Comparison of ENCODE assay signal across 8 cellular contexts in the genomic region with DNA sequence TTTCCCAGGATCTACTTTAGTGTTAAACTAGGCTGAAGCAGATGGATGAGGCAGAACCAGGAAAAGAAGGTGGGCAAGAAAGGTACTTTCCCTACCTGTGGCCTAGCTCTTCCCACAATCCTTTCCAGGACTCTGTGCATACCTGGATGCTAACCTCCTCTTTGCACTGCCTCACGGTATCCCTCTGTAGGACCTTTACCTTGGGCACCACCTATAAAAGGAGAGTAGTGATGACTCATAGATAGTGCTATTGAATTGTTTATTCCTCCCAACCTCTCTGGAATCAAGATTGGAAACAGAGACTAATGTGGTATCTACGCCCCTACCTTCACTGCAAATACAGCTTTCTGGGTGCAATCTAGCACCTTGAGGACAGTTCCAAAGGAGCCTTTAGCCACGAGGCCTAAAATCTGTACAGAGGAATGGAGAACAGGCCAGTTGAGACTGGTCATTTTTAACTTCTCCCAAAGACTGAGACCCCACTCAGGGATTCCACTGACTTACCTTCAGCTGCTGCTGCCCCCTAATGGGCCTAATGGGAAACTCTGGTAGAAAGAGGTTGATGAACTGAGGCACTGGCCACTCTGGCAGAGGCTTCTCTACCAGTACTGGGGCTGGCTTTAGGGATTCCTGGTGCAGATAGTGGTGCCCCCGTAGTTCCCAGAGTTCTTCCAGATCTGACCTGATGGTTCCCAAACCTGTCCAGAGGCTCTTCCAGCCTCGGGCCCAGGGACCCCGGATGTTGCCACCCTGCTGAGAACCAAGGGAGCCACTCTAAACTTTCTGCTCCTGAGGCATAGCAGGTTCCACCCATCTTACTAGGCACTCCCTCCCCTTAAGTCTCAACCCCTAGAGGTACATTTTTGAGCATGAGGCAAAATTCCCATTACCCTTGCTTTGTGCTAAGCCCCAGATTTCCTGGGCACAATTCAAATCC. TPM values are rescaled to one million over a fixed set of nuclear protein-coding genes. Genes with fewer than 3 reads are reported as not detected.
A peak's percentile ranks its signal among the peaks of the same experiment; 100 is the strongest.
DNase-seq lines count a peak whose midpoint lies in the region; ATAC-seq and TF ChIP-seq lines count a peak whose summit lies in the region.

No MANE protein-coding gene starts in this region.

- ATAC-seq in GM21576 (IDR thresholded peaks at IDR 0.05; ENCODE audit: unreplicated experiment), result no peak

- DNase-seq in HCEC 1CT (peak; percentile 23), dermis blood vessel endothelial cell (peak; percentile 67), lung microvascular endothelial cell (ENCODE audit: low read depth in 2 of 2) (peak; percentile 50 to 68), transverse colon (peak; percentile 21), cerebellar nuclear complex (lab: John Stamatoyannopoulos, UW) (no peak)

- intact Hi-C loops in transverse colon (cut with DNase I; ENCODE audit: low total_unique reads), result loop anchor here (5.0 kb wide), 1 partner anchor 121 kb away; no protein-coding TSS in a partner anchor

- no peaks in the 10 kb centered on the region for H3K27me3 ChIP-seq in transverse colon

- TF ChIP-seq EP300 in transverse colon (IDR thresholded peaks at IDR 0.05; ENCODE audit: low read depth), result no peak

- H3K27ac ChIP-seq in C4-2B (no peak overlapping the region), transverse colon (no peak overlapping the region)

- H3K4me3 ChIP-seq in WI38 (ENCODE audit: low read depth, low read length), result no peak overlapping the region
- H3K4me3 ChIP-seq in transverse colon, result no peak overlapping the region

- WGBS in transverse colon (ENCODE audit: low coverage in 1 of 2), 2 donors, result 82% methylated on average over 6 of the region's 6 CpGs; no CpG with 5 or more reads in 1 of the 2 donors

- in situ Hi-C loops in transverse colon (cut with MboI; ENCODE audit: low pct_ligation_motif_present in 1 of 4, low pct_unique_long_range_greater_than_20kb in 1 of 4, low sequenced_read_pairs in 3 of 4), result loop anchor here in 2 of 4 donors (10.0 kb wide), 1 partner anchor 118 kb away; no protein-coding TSS in a partner anchor

- peaks cover 0 to 41% (median 17%) of the 10 kb centered on the region in 4 donors for H3K36me3 ChIP-seq in transverse colon

- no peak for TF ChIP-seq POLR2A in transverse colon (IDR thresholded peaks at IDR 0.05)

- H3K4me1 ChIP-seq in transverse colon, result peaks cover 0 to 3% (median 0%) of the 10 kb centered on the region in 4 donors

- peak; percentile 76 for TF ChIP-seq CTCF in C4-2B (conservative IDR thresholded peaks at IDR 0.05)
- TF ChIP-seq CTCF in WI38 (IDR thresholded peaks at IDR 0.05; ENCODE audit: low read depth, low read length), result peak; percentile 72
- TF ChIP-seq CTCF in transverse colon (IDR thresholded peaks at IDR 0.05), result peak; percentile 52 to 61 (median 56)

- no peaks in the 10 kb centered on the region for H3K9me3 ChIP-seq in transverse colon

RNA-seq across cellular contexts. Expression of a gene that starts 0.8 kb away (rescaled TPM):
- total RNA-seq in dermis blood vessel endothelial cell (4.7 and 8.3 TPM in 2 replicates), lung microvascular endothelial cell (2.2 and 3.2 TPM in 2 replicates), transverse colon (10 to 100 TPM in 3 of 4 donors, 1 to 10 TPM in 1; 8.3 to 70.8 (median 22.1) TPM)

RNA-seq across cellular contexts. Expression of a gene that starts 14.4 kb away (rescaled TPM):
- total RNA-seq in dermis blood vessel endothelial cell, result 10.6 and 47.7 TPM in 2 replicates
- 6.2 and 12.4 TPM in 2 replicates for total RNA-seq in lung microvascular endothelial cell
- total RNA-seq in transverse colon, result 10 to 100 TPM in 3 of 4 donors, 1 to 10 TPM in 1; 8.9 to 21.5 (median 13.6) TPM

RNA-seq across cellular contexts. Expression of a gene that starts 31.8 kb away (rescaled TPM):
- 163 and 213 TPM in 2 replicates for total RNA-seq in dermis blood vessel endothelial cell
- 107 and 151 TPM in 2 replicates for total RNA-seq in lung microvascular endothelial cell
- 100 to 1,000 TPM; 117 to 120 (median 118) TPM for total RNA-seq in transverse colon

RNA-seq across cellular contexts. Expression of a gene that starts 36.5 kb away (rescaled TPM):
- 23.5 and 29.9 TPM in 2 replicates for total RNA-seq in dermis blood vessel endothelial cell
- total RNA-seq in lung microvascular endothelial cell, result 26.2 and 32.7 TPM in 2 replicates
- 10 to 100 TPM in 2 of 4 donors, 1 to 10 TPM in 2; 3.0 to 46.1 (median 18.7) TPM for total RNA-seq in transverse colon

RNA-seq across cellular contexts. Expression of a gene that starts 41.9 kb away (rescaled TPM):
- total RNA-seq in dermis blood vessel endothelial cell (65.9 and 86.0 TPM in 2 replicates), lung microvascular endothelial cell (43.8 and 47.4 TPM in 2 replicates), transverse colon (100 to 1,000 TPM in 2 of 4 donors, 10 to 100 TPM in 2; 18.1 to 182 (median 87.6) TPM)

Comparison
In these comparisons a context has a peak if more than half of its experiments do, and no peak if none do; other contexts are left out.
1. DNase-seq: peak in HCEC 1CT (single experiment), dermis blood vessel endothelial cell (single experiment), lung microvascular endothelial cell (2 of 2) and transverse colon (single experiment); none in cerebellar nuclear complex (0 of 2).
2. Peak in every context shown above with its lines, with median percentiles within 50 percentile points of each other: CTCF ChIP-seq.